In genomic region chr3:61617651-61618050, GRCh38 we compare ENCODE assay signal across 25 cellular contexts.
"Had no signal": no experiment of that assay in that cellular context is flagged by ENCODE, and none has a peak within 500 bp of the region (broad histone marks: within the 10 kb centered on the region; RNA-seq: fewer than 3 reads in every experiment).

No MANE protein-coding gene starts in this region.

- H3K9me2 ChIP-seq: SK-N-SH had no signal

- H3K36me3 ChIP-seq: esophagus squamous epithelium, ovary, spleen, thyroid gland, uterus had no signal

- DNase-seq: activated CD4-positive, alpha-beta T cell treated with anti-CD3 and anti-CD28 coated beads, Interleukin-2, amount 50 U/mL, for 1 hour; activated CD8-positive, alpha-beta memory T cell treated with anti-CD3 and anti-CD28 coated beads for 24 hours; activated CD8-positive, alpha-beta memory T cell treated with anti-CD3 and anti-CD28 coated beads, Interleukin-2, amount 50 U/mL, for 48 hours; activated effector memory CD4-positive, alpha-beta T cell treated with Interleukin-2 at 50 U/mL for 16 hours; activated naive CD4-positive, alpha-beta T cell treated with anti-CD3 and anti-CD28 coated beads, Interleukin-2, amount 10 ng/mL, durations not matched to agents 7 days and 5 days; activated naive CD8-positive, alpha-beta T cell treated with anti-CD3 and anti-CD28 coated beads, Interleukin-2, amount 50 U/mL, for 24 hours; activated T-cell treated with anti-CD3 and anti-CD28 coated beads, Interleukin-2, amount 50 U/mL, for 48 hours; aorta; cerebellar nuclear complex; cortex of kidney; effector CD4-positive, alpha-beta T cell; esophagus squamous epithelium; left cardiac atrium; midbrain; ovary; SK-N-SH; spleen; stimulated activated CD4-positive, alpha-beta T cell treated with anti-CD3 and anti-CD28 coated beads, Interleukin-4, amount 100 ng/mL, for 4 hours; T-cell; T-helper 9 cell; thyroid gland; uterus had no signal

- H3K27me3 ChIP-seq: esophagus squamous epithelium, ovary, spleen, thyroid gland, uterus had no signal

- ATAC-seq: activated naive CD8-positive, alpha-beta T cell treated with anti-CD3 and anti-CD28 coated beads, Interleukin-2, amount 50 U/mL, for 24 hours; stimulated activated memory B cell treated with anti-CD40 and anti-IgM and Interleukin-4, amounts not matched to agents 10 μg/mL and 1 μg/mL and 100 μg/mL, for 72 hours; T-cell had no signal

- H3K4me1 ChIP-seq: esophagus squamous epithelium, uterus had no signal

- H3K9me3 ChIP-seq: esophagus squamous epithelium, ovary, SK-N-SH, spleen, thyroid gland, uterus had no signal

- H3K27ac ChIP-seq: esophagus squamous epithelium, ovary, spleen, thyroid gland, uterus had no signal

- H3K4me2 ChIP-seq: SK-N-SH had no signal

- H3K9ac ChIP-seq: SK-N-SH had no signal

- FAIRE-seq: bronchial epithelial cell, endothelial cell of umbilical vein had no signal

- H3K4me3 ChIP-seq: esophagus squamous epithelium, ovary, spleen, thyroid gland, uterus had no signal
